In the genomic region with DNA sequence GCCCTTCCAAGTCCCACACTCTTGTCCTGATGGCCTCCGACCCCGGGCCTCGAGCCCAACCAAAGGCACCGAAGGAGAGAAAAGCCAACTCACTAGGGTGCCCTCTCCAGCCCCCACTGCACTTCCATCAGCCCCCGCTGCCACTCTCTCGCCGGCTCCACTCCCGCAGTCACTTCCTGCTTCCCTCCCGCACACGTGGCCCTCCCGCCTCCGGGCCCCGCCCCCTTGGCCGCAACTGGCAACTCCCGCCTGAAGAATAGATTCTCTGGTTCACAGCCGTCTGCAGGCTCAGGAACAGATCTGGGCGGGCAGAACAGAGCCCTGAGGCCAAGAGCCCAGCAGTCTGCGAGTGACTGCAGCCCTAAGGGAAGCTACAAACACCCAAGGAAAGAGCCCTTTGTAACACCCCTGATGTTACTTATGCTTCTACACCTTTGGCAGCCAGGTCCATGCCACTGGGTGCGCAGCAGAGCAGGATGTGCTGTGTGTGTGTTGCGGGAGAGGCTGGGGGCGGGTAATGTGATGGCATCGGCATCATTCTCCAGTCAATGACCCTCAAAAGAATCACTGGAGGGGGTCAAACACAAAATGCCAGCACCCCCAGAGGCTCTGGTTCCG, we compare ENCODE assay signal across 8 cellular contexts. TPM values are rescaled to one million over a fixed set of nuclear protein-coding genes. Genes with fewer than 3 reads are reported as not detected.
DNase-seq lines count a peak whose midpoint lies in the region; ATAC-seq, FAIRE-seq and TF ChIP-seq lines count a peak whose summit lies in the region.

A gene with protein sequence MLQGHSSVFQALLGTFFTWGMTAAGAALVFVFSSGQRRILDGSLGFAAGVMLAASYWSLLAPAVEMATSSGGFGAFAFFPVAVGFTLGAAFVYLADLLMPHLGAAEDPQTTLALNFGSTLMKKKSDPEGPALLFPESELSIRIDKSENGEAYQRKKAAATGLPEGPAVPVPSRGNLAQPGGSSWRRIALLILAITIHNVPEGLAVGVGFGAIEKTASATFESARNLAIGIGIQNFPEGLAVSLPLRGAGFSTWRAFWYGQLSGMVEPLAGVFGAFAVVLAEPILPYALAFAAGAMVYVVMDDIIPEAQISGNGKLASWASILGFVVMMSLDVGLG (minus strand): TSS at position 171 of the 618 bp plus-strand sequence. CDS start 3,924 bp downstream, outside the sequence.

- no peak for TF ChIP-seq CTCF in progenitor cell of endocrine pancreas (IDR thresholded peaks at IDR 0.05; ENCODE audit: unreplicated experiment)

- no peaks in the 10 kb centered on the region for H3K9me3 Mint-ChIP-seq in progenitor cell of endocrine pancreas (ENCODE audit: low read depth)

- H3K4me3 Mint-ChIP-seq in progenitor cell of endocrine pancreas (ENCODE audit: low read depth) = peak within 1 kb of the TSS; percentile 97

- peaks cover 26% of the 10 kb centered on the region for H3K4me1 Mint-ChIP-seq in progenitor cell of endocrine pancreas (ENCODE audit: low read depth)

- ATAC-seq in HG02798 (IDR thresholded peaks at IDR 0.05; ENCODE audit: poor library complexity, unreplicated experiment) (peak; percentile 99), left cardiac atrium (peak; percentile 98 to 99)

- TF ChIP-seq POLR2A in GM12891 (IDR thresholded peaks at IDR 0.05; ENCODE audit: low read depth, low read length) = peak; percentile 87

- DNase-seq in GM12891 (ENCODE audit: insufficient read length, low spot score) = peak; percentile 87
- peak; percentile 95 for DNase-seq in NCI-H1436 (lab: John Stamatoyannopoulos, UW)
- DNase-seq in T-helper 1 cell = peak; percentile 74 to 93 (median 83)
- peak; percentile 90 for DNase-seq in amniotic epithelial cell (ENCODE audit: low read depth)
- DNase-seq in left cardiac atrium = peak; percentile 93
- peak; percentile 71 for DNase-seq in progenitor cell of endocrine pancreas (ENCODE audit: low spot score, unreplicated experiment)
- DNase-seq in ureter (ENCODE audit: low spot score) = peak; percentile 93

- no peak within 1 kb of the TSS for H3K27ac Mint-ChIP-seq in progenitor cell of endocrine pancreas

- H3K36me3 Mint-ChIP-seq in progenitor cell of endocrine pancreas (ENCODE audit: insufficient read depth) = peaks cover 2% of the 10 kb centered on the region

- FAIRE-seq in GM12891 (lab: Jason Lieb, UNC) = peak; percentile 96

- intact Hi-C loops in left cardiac atrium (cut with DNase I) = no loop called here

- peaks cover 35% of the 10 kb centered on the region for H3K27me3 Mint-ChIP-seq in progenitor cell of endocrine pancreas

TF ChIP-seq in GM12891, 5 proteins besides CTCF, POLR2A, EP300 and RAD21:
- TF ChIP-seq POLR2AphosphoS5 (IDR thresholded peaks at IDR 0.05; ENCODE audit: low read depth, low read length) (peak; percentile 76), PAX5 (IDR thresholded peaks at IDR 0.05; ENCODE audit: insufficient read depth, low read length, severe bottlenecking) (no peak), POU2F2 (IDR thresholded peaks at IDR 0.05; ENCODE audit: low read depth, low read length) (peak; percentile 40; the same call in 1 of the 2 replicates), SPI1 (IDR thresholded peaks at IDR 0.05; ENCODE audit: low read depth, low read length) (peak; percentile 59), TAF1 (IDR thresholded peaks at IDR 0.05; ENCODE audit: low read depth, low read length) (peak; percentile 63; the same call in 1 of the 2 replicates)
TF ChIP-seq in GM12891: peak in this region for 4.

RNA-seq across cellular contexts. Expression of the gene that starts here (rescaled TPM):
- 11.0 TPM for polyA plus RNA-seq in GM12891 (2012; ENCODE audit: low read depth, missing spikeins)
- 10 to 100 TPM; 11.3 to 11.7 TPM for total RNA-seq in left cardiac atrium
- total RNA-seq in progenitor cell of endocrine pancreas = 18.0 and 20.5 TPM in 2 replicates
- 60.3 TPM for total RNA-seq in ureter

Comparison
In these comparisons a context has a peak if more than half of its experiments do, and no peak if none do; other contexts are left out.
1. Peak in every context shown above with its lines: DNase-seq and ATAC-seq.